Comparison of ENCODE assay signal across 17 cellular contexts in the genomic region with DNA sequence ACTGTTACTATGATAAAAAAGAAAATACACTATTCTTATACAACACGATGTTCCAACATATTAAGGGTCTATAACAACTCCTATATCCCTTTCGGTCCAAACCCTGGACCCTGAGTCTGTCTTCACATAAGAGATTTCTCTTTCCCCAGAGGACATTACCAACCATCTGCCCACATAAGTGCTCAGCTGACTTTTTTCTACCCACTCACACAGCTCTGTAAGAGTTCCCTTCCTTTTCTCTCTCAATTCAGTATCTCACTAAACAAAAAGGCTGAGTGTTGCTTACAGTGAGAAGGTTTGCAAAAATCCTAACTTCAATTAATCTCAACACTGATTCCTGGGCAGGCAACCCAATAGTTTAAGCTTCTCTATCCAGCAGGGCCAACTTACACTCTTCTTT. TPM values are rescaled to one million over a fixed set of nuclear protein-coding genes. Genes with fewer than 3 reads are reported as not detected.
DNase-seq lines count a peak whose midpoint lies in the region; ATAC-seq and TF ChIP-seq lines count a peak whose summit lies in the region.
"Had no signal": no experiment of that assay in that cellular context is flagged by ENCODE, and none has a peak within 500 bp of the region (broad histone marks: within the 10 kb centered on the region; RNA-seq: fewer than 3 reads in every experiment).

No MANE protein-coding gene starts in this region.

- no peaks in the 10 kb centered on the region for H3K9me3 ChIP-seq in tibial artery
- H3K9me3 ChIP-seq: BLaER1 treated with 17β-estradiol and CSF1 and Interleukin-3, amounts not matched to agents 10 nM and 100 nM had no signal

- H3K4me1 ChIP-seq in tibial artery, result peaks cover 0 to 67% (median 36%) of the 10 kb centered on the region in 4 donors

- H3K9me3 Mint-ChIP-seq in Calu3 (ENCODE audit: low read depth, unreplicated experiment) (no peaks in the 10 kb centered on the region), glutamatergic neuron (ENCODE audit: unreplicated experiment) (peaks cover 3% of the 10 kb centered on the region)

- intact Hi-C loops in Calu3 (cut with micrococcal nuclease; ENCODE audit: unreplicated experiment) (no loop called here), tibial artery (cut with DNase I; ENCODE audit: low total_unique reads) (no loop called here), left ventricle myocardium superior (cut with micrococcal nuclease) (no loop called here)

- H3K36me3 ChIP-seq in tibial artery, result peaks cover 13 to 22% (median 18%) of the 10 kb centered on the region in 3 donors

- H3K4me1 Mint-ChIP-seq in Calu3 (ENCODE audit: low read depth, unreplicated experiment) (peaks cover 43% of the 10 kb centered on the region), glutamatergic neuron (ENCODE audit: low read depth, unreplicated experiment) (peaks cover 27% of the 10 kb centered on the region)

- CTCF ChIA-PET in Calu3 (lab: Charles Lee), result interaction anchor here (0.6 to 1.4 kb wide), 2 partner anchors 11 to 44 kb away, joined by 4 read pairs; no protein-coding TSS in a partner anchor

- BruUV-seq in Calu3 (replicated peaks; lab: Mats Ljungman, UMichigan), result no TSS peak

- H3K27me3 Mint-ChIP-seq in Calu3 (ENCODE audit: unreplicated experiment), result no peaks in the 10 kb centered on the region
- H3K27me3 Mint-ChIP-seq in glutamatergic neuron (ENCODE audit: unreplicated experiment), result peaks cover 2% of the 10 kb centered on the region

- no peak overlapping the region for H3K4me3 ChIP-seq in tibial artery
- H3K4me3 ChIP-seq: BLaER1 treated with 17β-estradiol and CSF1 and Interleukin-3, amounts not matched to agents 10 nM and 100 nM had no signal

- H3K27ac Mint-ChIP-seq in Calu3 (ENCODE audit: unreplicated experiment) (peak overlapping the region; percentile 56), glutamatergic neuron (ENCODE audit: unreplicated experiment) (peak overlapping the region; percentile 94)

- no peak for DNase-seq in Calu3
- peak; percentile 32 for DNase-seq in NCI-H2171 treated with DMSO at 0.1 percent for 48 hours (lab: John Stamatoyannopoulos, UW)
- DNase-seq in glutamatergic neuron, result no peak
- no peak for DNase-seq in tibial artery
- DNase-seq in left ventricle myocardium superior, result no peak
- DNase-seq: H7, HFFc6, NCI-H1092 treated with DMSO at 0.1 percent for 48 hours, NCI-H146, NCI-H2029 treated with DMSO at 0.1 percent for 48 hours, OCI-M1, RPMI8226, SHP77 treated with DMSO at 0.1 percent for 48 hours had no signal

- H3K36me3 Mint-ChIP-seq in Calu3 (ENCODE audit: insufficient read depth, unreplicated experiment) (peaks cover 25% of the 10 kb centered on the region), glutamatergic neuron (ENCODE audit: unreplicated experiment) (no peaks in the 10 kb centered on the region)

- TF ChIP-seq CTCF in Calu3 (IDR thresholded peaks at IDR 0.05; ENCODE audit: unreplicated experiment) (no peak), glutamatergic neuron (IDR thresholded peaks at IDR 0.05; ENCODE audit: partially characterized antibody, unreplicated experiment) (no peak), tibial artery (IDR thresholded peaks at IDR 0.05) (no peak)

- H3K27me3 ChIP-seq in tibial artery, result no peaks in the 10 kb centered on the region
- H3K27me3 ChIP-seq: BLaER1 treated with 17β-estradiol and CSF1 and Interleukin-3, amounts not matched to agents 10 nM and 100 nM had no signal

- ATAC-seq in left ventricle myocardium superior, result no peak
- ATAC-seq in HG03108 (IDR thresholded peaks at IDR 0.05; ENCODE audit: unreplicated experiment), result no peak
- ATAC-seq in HG02763 (IDR thresholded peaks at IDR 0.05; ENCODE audit: unreplicated experiment), result no peak
- ATAC-seq: SK-N-SH treated with all-trans-retinoic acid at 6 μM for 48 hours had no signal

- H3K27ac ChIP-seq in tibial artery, result peak overlapping the region; percentile 69 to 73
- H3K27ac ChIP-seq: BLaER1 treated with 17β-estradiol and CSF1 and Interleukin-3, amounts not matched to agents 10 nM and 100 nM had no signal

- H3K4me3 Mint-ChIP-seq in Calu3 (ENCODE audit: low read depth, unreplicated experiment) (no peak overlapping the region), glutamatergic neuron (ENCODE audit: unreplicated experiment) (peak overlapping the region; percentile 57)

RNA-seq across cellular contexts. Expression of gene ITGB5, which starts 30.5 kb away (rescaled TPM):
- total RNA-seq in Calu3 (2022) (193 and 225 TPM in 2 replicates), glutamatergic neuron (ENCODE audit: unreplicated experiment) (12.8 TPM), left ventricle myocardium superior (109 TPM)
